Comparison of ENCODE assay signal across 2 cellular contexts in genomic region chr5:72346396-72346795, GRCh38.
TF ChIP-seq lines count a peak whose summit lies in the region.

No MANE protein-coding gene starts in this region.

TF ChIP-seq in IMR-90, 13 proteins besides CTCF, POLR2A, EP300 and RAD21:
- no peak for TF ChIP-seq NFE2L2 (IDR thresholded peaks at IDR 0.05; ENCODE audit: low read depth, low read length)
- TF ChIP-seq MAZ (IDR thresholded peaks at IDR 0.05; ENCODE audit: borderline replicate concordance, low read depth, low read length), result no peak
- TF ChIP-seq FOS (IDR thresholded peaks at IDR 0.05; ENCODE audit: low read depth, low read length), result no peak
- no peak for TF ChIP-seq CHD1 (IDR thresholded peaks at IDR 0.05; ENCODE audit: low read depth, low read length)
- TF ChIP-seq RCOR1 (IDR thresholded peaks at IDR 0.05; ENCODE audit: insufficient replicate concordance, low read length), result no peak
- TF ChIP-seq MXI1 (IDR thresholded peaks at IDR 0.05; ENCODE audit: borderline replicate concordance, low read depth, low read length), result no peak
- no peak for TF ChIP-seq MAFK (IDR thresholded peaks at IDR 0.05; ENCODE audit: low read depth, low read length)
- TF ChIP-seq USF2 (IDR thresholded peaks at IDR 0.05; ENCODE audit: low read depth, low read length), result no peak
- TF ChIP-seq ELK1 (IDR thresholded peaks at IDR 0.05; ENCODE audit: borderline replicate concordance, low read depth, low read length), result no peak
- no peak for TF ChIP-seq CEBPB (IDR thresholded peaks at IDR 0.05; ENCODE audit: low read depth, low read length)
- TF ChIP-seq SMC3 (IDR thresholded peaks at IDR 0.05; ENCODE audit: low read depth, low read length), result no peak
- TF ChIP-seq RFX5 (IDR thresholded peaks at IDR 0.05; ENCODE audit: low read depth, low read length), result no peak
TF ChIP-seq in IMR-90: peak in this region for 0.

TF ChIP-seq in HepG2, 621 proteins besides CTCF, POLR2A, EP300 and RAD21:
- 0 out of 2 replicates have a peak, but pooled peaks have one; percentile 48 for TF ChIP-seq HNF4G (IDR thresholded peaks at IDR 0.05; ENCODE audit: borderline replicate concordance, low read depth, low read length)
- TF ChIP-seq HNF4G (CRISPR knock-in tag; IDR thresholded peaks at IDR 0.05; ENCODE audit: borderline replicate concordance, low read depth), result no peak
- no peak for TF ChIP-seq SRF (IDR thresholded peaks at IDR 0.05; ENCODE audit: low read depth, low read length)
- peak in 1 of 2 experiments; percentile 13; a peak in 1 of 4 replicates for TF ChIP-seq NR2F1 (CRISPR knock-in tag; IDR thresholded peaks at IDR 0.05)
- TF ChIP-seq RARA (CRISPR knock-in tag; IDR thresholded peaks at IDR 0.05), result peak; percentile 37
- TF ChIP-seq PBX3 (CRISPR knock-in tag; IDR thresholded peaks at IDR 0.05; ENCODE audit: borderline replicate concordance), result no peak
- TF ChIP-seq HNF4A (CRISPR knock-in tag; IDR thresholded peaks at IDR 0.05), result peak; percentile 75
- no peak for TF ChIP-seq HNRNPK (IDR thresholded peaks at IDR 0.05; ENCODE audit: low read depth, low read length, poor library complexity, severe bottlenecking)
- 0 out of 2 replicates have a peak, but pooled peaks have one; percentile 36 for TF ChIP-seq ZNF841 (CRISPR knock-in tag; IDR thresholded peaks at IDR 0.05; ENCODE audit: borderline replicate concordance)
- no peak for TF ChIP-seq MBNL3 (CRISPR knock-in tag; conservative IDR thresholded peaks at IDR 0.05)
- no peak for TF ChIP-seq SNAPC2 (CRISPR knock-in tag; IDR thresholded peaks at IDR 0.05)
- TF ChIP-seq ZFX (CRISPR knock-in tag; IDR thresholded peaks at IDR 0.05; ENCODE audit: low read depth), result no peak
- TF ChIP-seq ARID5B (CRISPR knock-in tag; IDR thresholded peaks at IDR 0.05), result 0 out of 2 replicates have a peak, but pooled peaks have one; percentile 19
- TF ChIP-seq NR2F6 (IDR thresholded peaks at IDR 0.05), result peak; percentile 56
- TF ChIP-seq NR2F6 (CRISPR knock-in tag; IDR thresholded peaks at IDR 0.05), result 0 out of 2 replicates have a peak, but pooled peaks have one; percentile 47
- no peak for TF ChIP-seq CHCHD3 (CRISPR knock-in tag; IDR thresholded peaks at IDR 0.05)
- TF ChIP-seq ZNF446 (CRISPR knock-in tag; IDR thresholded peaks at IDR 0.05), result no peak
- TF ChIP-seq ZFP36 (IDR thresholded peaks at IDR 0.05; ENCODE audit: borderline replicate concordance, low read depth, low read length, partially characterized antibody), result no peak
- peak; percentile 51; the same call in 1 of the 2 replicates for TF ChIP-seq ESRRA (CRISPR knock-in tag; IDR thresholded peaks at IDR 0.05; ENCODE audit: low read depth)
- no peak for TF ChIP-seq GFI1 (CRISPR knock-in tag; IDR thresholded peaks at IDR 0.05; ENCODE audit: borderline replicate concordance)
- no peak for TF ChIP-seq TAF1 (CRISPR knock-in tag; IDR thresholded peaks at IDR 0.05)
- no peak for TF ChIP-seq MXD4 (CRISPR knock-in tag; IDR thresholded peaks at IDR 0.05)
- no peak for TF ChIP-seq PCBP1 (IDR thresholded peaks at IDR 0.05; ENCODE audit: borderline replicate concordance, low read depth, low read length)
